Comparison of ENCODE assay signal across 9 cellular contexts in the genomic region with DNA sequence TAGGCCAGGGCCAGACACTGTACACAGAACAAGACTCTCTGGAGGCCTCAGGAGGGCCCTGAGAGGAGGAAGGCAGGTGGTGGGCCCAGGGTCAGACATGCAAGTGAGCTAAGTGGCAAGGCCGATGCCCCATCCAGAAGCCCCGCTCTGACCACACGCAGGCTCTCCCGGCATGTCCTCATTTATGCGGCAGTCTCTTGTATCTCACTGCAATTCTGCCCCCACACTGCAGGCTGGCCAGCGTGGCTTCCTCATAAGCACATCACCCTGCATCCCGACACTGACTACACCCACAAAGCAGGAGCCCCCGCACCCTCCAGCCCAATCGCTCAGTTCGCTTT. TPM values are rescaled to one million over a fixed set of nuclear protein-coding genes. Genes with fewer than 3 reads are reported as not detected.
DNase-seq lines count a peak whose midpoint lies in the region; ATAC-seq lines count a peak whose summit lies in the region.
"Had no signal": no experiment of that assay in that cellular context is flagged by ENCODE, and none has a peak within 500 bp of the region (broad histone marks: within the 10 kb centered on the region; RNA-seq: fewer than 3 reads in every experiment).

No MANE protein-coding gene starts in this region.

- H3K27me3 Mint-ChIP-seq in activated naive CD8-positive, alpha-beta T cell treated with anti-CD3 and anti-CD28 coated beads for 36 hours = no peaks in the 10 kb centered on the region

- DNase-seq in KBM-7 = peak; percentile 48
- DNase-seq in activated naive CD8-positive, alpha-beta T cell treated with anti-CD3 and anti-CD28 coated beads for 36 hours = no peak
- DNase-seq in iris pigment epithelial cell (ENCODE audit: low read depth) = peak; percentile 50
- DNase-seq in stimulated activated effector memory CD8-positive, alpha-beta T cell treated with anti-CD3 and anti-CD28 coated beads, Interleukin-12 subunit alpha, Interleukin-12 subunit beta, amount 100 ng/mL, for 72 hours (ENCODE audit: low spot score in 2 of 2) = no peak
- DNase-seq in cerebellum (ENCODE audit: low spot score) = no peak
- no peak for DNase-seq in hippocampal formation (lab: John Stamatoyannopoulos, UW)
- DNase-seq in NCI-H2227 (lab: John Stamatoyannopoulos, UW; ENCODE audit: unreplicated experiment) = no peak
- DNase-seq in HPDE6-E6E7 (ENCODE audit: extremely low spot score) = no peak
- DNase-seq: NCI-H1048 had no signal

- H3K4me3 Mint-ChIP-seq in activated naive CD8-positive, alpha-beta T cell treated with anti-CD3 and anti-CD28 coated beads for 36 hours = no peak overlapping the region
- H3K4me3 Mint-ChIP-seq in stimulated activated effector memory CD8-positive, alpha-beta T cell treated with anti-CD3 and anti-CD28 coated beads, Interleukin-12 subunit alpha, Interleukin-12 subunit beta, amount 100 ng/mL, for 72 hours = peak overlapping the region; percentile 75

- ATAC-seq in stimulated activated effector memory CD8-positive, alpha-beta T cell treated with anti-CD3 and anti-CD28 coated beads, Interleukin-12 subunit alpha, Interleukin-12 subunit beta, amount 100 ng/mL, for 72 hours = no peak

- peak overlapping the region; percentile 97 for H3K27ac Mint-ChIP-seq in activated naive CD8-positive, alpha-beta T cell treated with anti-CD3 and anti-CD28 coated beads for 36 hours
- peak overlapping the region; percentile 98 for H3K27ac Mint-ChIP-seq in stimulated activated effector memory CD8-positive, alpha-beta T cell treated with anti-CD3 and anti-CD28 coated beads, Interleukin-12 subunit alpha, Interleukin-12 subunit beta, amount 100 ng/mL, for 72 hours

- in situ Hi-C loops in KBM-7 (cut with MboI; ENCODE audit: low pct_unique_long_range_greater_than_20kb, low sequenced_read_pairs) = no loop called here

- H3K36me3 Mint-ChIP-seq in activated naive CD8-positive, alpha-beta T cell treated with anti-CD3 and anti-CD28 coated beads for 36 hours = peaks cover 33% of the 10 kb centered on the region
- H3K36me3 Mint-ChIP-seq in stimulated activated effector memory CD8-positive, alpha-beta T cell treated with anti-CD3 and anti-CD28 coated beads, Interleukin-12 subunit alpha, Interleukin-12 subunit beta, amount 100 ng/mL, for 72 hours = peaks cover 91% of the 10 kb centered on the region

- H3K9me3 Mint-ChIP-seq in activated naive CD8-positive, alpha-beta T cell treated with anti-CD3 and anti-CD28 coated beads for 36 hours = peaks cover 2% of the 10 kb centered on the region
- H3K9me3 Mint-ChIP-seq in stimulated activated effector memory CD8-positive, alpha-beta T cell treated with anti-CD3 and anti-CD28 coated beads, Interleukin-12 subunit alpha, Interleukin-12 subunit beta, amount 100 ng/mL, for 72 hours = no peaks in the 10 kb centered on the region

- H3K4me1 Mint-ChIP-seq in activated naive CD8-positive, alpha-beta T cell treated with anti-CD3 and anti-CD28 coated beads for 36 hours = peaks cover 35% of the 10 kb centered on the region
- peaks cover 66% of the 10 kb centered on the region for H3K4me1 Mint-ChIP-seq in stimulated activated effector memory CD8-positive, alpha-beta T cell treated with anti-CD3 and anti-CD28 coated beads, Interleukin-12 subunit alpha, Interleukin-12 subunit beta, amount 100 ng/mL, for 72 hours

RNA-seq across cellular contexts. Expression of a gene that starts 17.5 kb away (rescaled TPM):
- total RNA-seq in activated naive CD8-positive, alpha-beta T cell treated with anti-CD3 and anti-CD28 coated beads for 36 hours = 10 to 100 TPM; 20.7 to 26.9 TPM
- 13.1 TPM for total RNA-seq in cerebellum

RNA-seq across cellular contexts. Expression of a gene that starts 40.0 kb away (rescaled TPM):
- not detected for total RNA-seq in activated naive CD8-positive, alpha-beta T cell treated with anti-CD3 and anti-CD28 coated beads for 36 hours
- not detected for total RNA-seq in cerebellum

Comparison
In these comparisons a context has a peak if more than half of its experiments do, and no peak if none do; other contexts are left out.
1. DNase-seq: peak in KBM-7 (single experiment) and iris pigment epithelial cell (single experiment); none in activated naive CD8-positive, alpha-beta T cell treated with anti-CD3 and anti-CD28 coated beads for 36 hours (single experiment), stimulated activated effector memory CD8-positive, alpha-beta T cell treated with anti-CD3 and anti-CD28 coated beads, Interleukin-12 subunit alpha, Interleukin-12 subunit beta, amount 100 ng/mL, for 72 hours (0 of 2), cerebellum (single experiment), hippocampal formation (0 of 2), NCI-H2227 (single experiment) and HPDE6-E6E7 (single experiment).